1 cellular context compared by ENCODE assay signal in genomic region chr3:38164136-38164965, GRCh38.
A peak's percentile ranks its signal among the peaks of the same experiment; 100 is the strongest.
TF ChIP-seq lines count a peak whose summit lies in the region.

No MANE protein-coding gene starts in this region.

TF ChIP-seq in K562, 482 proteins besides CTCF, POLR2A, EP300 and RAD21 (continued from another document and continues in another):
- TF ChIP-seq FOXP4 (CRISPR knock-in tag; IDR thresholded peaks at IDR 0.05; ENCODE audit: borderline replicate concordance) (no peak), ETV1 (tag; conservative IDR thresholded peaks at IDR 0.05; ENCODE audit: low read depth) (no peak), ZNF445 (CRISPR knock-in tag; IDR thresholded peaks at IDR 0.05; ENCODE audit: low read depth) (no peak), STAT5B (CRISPR knock-in tag; IDR thresholded peaks at IDR 0.05) (no peak), ETV5 (CRISPR knock-in tag; IDR thresholded peaks at IDR 0.05; ENCODE audit: low read depth) (no peak), GATAD2B (IDR thresholded peaks at IDR 0.05; ENCODE audit: borderline replicate concordance) (peak; percentile 18; the same call in 1 of the 2 replicates), ZNF165 (CRISPR knock-in tag; IDR thresholded peaks at IDR 0.05; ENCODE audit: borderline replicate concordance) (no peak), SIN3A (IDR thresholded peaks at IDR 0.05; ENCODE audit: borderline replicate concordance in 2 of 2, control insufficient read depth in 1 of 2, low read depth in 2 of 2, low read length in 2 of 2) (no peak), ARID4B (CRISPR knock-in tag; IDR thresholded peaks at IDR 0.05) (0 out of 2 replicates have a peak, but pooled peaks have one; percentile 40), THRAP3 (IDR thresholded peaks at IDR 0.05; ENCODE audit: borderline replicate concordance) (no peak), CREB3 (tag; conservative IDR thresholded peaks at IDR 0.05; ENCODE audit: low read depth) (no peak), DIDO1 (tag; IDR thresholded peaks at IDR 0.05; ENCODE audit: low read depth) (no peak), MITF (IDR thresholded peaks at IDR 0.05) (no peak), SRF (CRISPR knock-in tag; IDR thresholded peaks at IDR 0.05) (no peak), TCFL5 (CRISPR knock-in tag; conservative IDR thresholded peaks at IDR 0.05) (no peak), ELK3 (CRISPR knock-in tag; IDR thresholded peaks at IDR 0.05) (no peak), ZBTB12 (CRISPR knock-in tag; IDR thresholded peaks at IDR 0.05) (no peak), CEBPB (tag; IDR thresholded peaks at IDR 0.05) (no peak; the same call in 1 of the 2 replicates), E2F5 (CRISPR knock-in tag; IDR thresholded peaks at IDR 0.05) (no peak), ZNF551 (CRISPR knock-in tag; IDR thresholded peaks at IDR 0.05) (no peak), ZNF121 (CRISPR knock-in tag; conservative IDR thresholded peaks at IDR 0.05) (no peak), MBD2 (IDR thresholded peaks at IDR 0.05; ENCODE audit: borderline replicate concordance, low read depth) (no peak), STAG1 (CRISPR knock-in tag; IDR thresholded peaks at IDR 0.05; ENCODE audit: borderline replicate concordance) (no peak), KLF6 (CRISPR knock-in tag; IDR thresholded peaks at IDR 0.05; ENCODE audit: borderline replicate concordance) (peak; percentile 58; the same call in 1 of the 2 replicates), ZBTB17 (CRISPR knock-in tag; IDR thresholded peaks at IDR 0.05) (no peak), ATF1 (CRISPR knock-in tag; IDR thresholded peaks at IDR 0.05) (no peak), ATF1 (tag; IDR thresholded peaks at IDR 0.05) (no peak), ZC3H8 (IDR thresholded peaks at IDR 0.05) (0 out of 2 replicates have a peak, but pooled peaks have one; percentile 20), NFYB (IDR thresholded peaks at IDR 0.05; ENCODE audit: extremely low read depth, insufficient read length) (no peak), RBM15 (IDR thresholded peaks at IDR 0.05; ENCODE audit: insufficient read depth, low read length) (no peak), SMAD1 (IDR thresholded peaks at IDR 0.05; ENCODE audit: low read depth, low read length, partially characterized antibody) (no peak), GTF3C2 (IDR thresholded peaks at IDR 0.05; ENCODE audit: borderline replicate concordance, extremely low read depth, insufficient read length) (peak; percentile 41), HOMEZ (CRISPR knock-in tag; IDR thresholded peaks at IDR 0.05) (no peak), MAX (CRISPR knock-in tag; IDR thresholded peaks at IDR 0.05) (no peak; the same call in 1 of the 2 replicates), FOXK1 (CRISPR knock-in tag; IDR thresholded peaks at IDR 0.05; ENCODE audit: borderline replicate concordance) (0 out of 2 replicates have a peak, but pooled peaks have one; percentile 75), TRIM28 (IDR thresholded peaks at IDR 0.05) (peak; percentile 34; the same call in 1 of the 2 replicates), TAF1 (IDR thresholded peaks at IDR 0.05; ENCODE audit: control insufficient read depth, extremely low read depth, insufficient read depth, low read length, severe bottlenecking) (peak; percentile 67), ZFP91 (CRISPR knock-in tag; IDR thresholded peaks at IDR 0.05) (no peak), SAFB (IDR thresholded peaks at IDR 0.05; ENCODE audit: borderline replicate concordance, low read depth, low read length) (no peak), ZBTB8A (IDR thresholded peaks at IDR 0.05; ENCODE audit: partially characterized antibody) (no peak), HNRNPK (IDR thresholded peaks at IDR 0.05; ENCODE audit: low read depth, low read length, poor library complexity, severe bottlenecking) (no peak), ZNF740 (CRISPR knock-in tag; IDR thresholded peaks at IDR 0.05) (no peak), ZNF740 (tag; IDR thresholded peaks at IDR 0.05) (no peak)
